7 cellular contexts compared by ENCODE assay signal in the genomic region with DNA sequence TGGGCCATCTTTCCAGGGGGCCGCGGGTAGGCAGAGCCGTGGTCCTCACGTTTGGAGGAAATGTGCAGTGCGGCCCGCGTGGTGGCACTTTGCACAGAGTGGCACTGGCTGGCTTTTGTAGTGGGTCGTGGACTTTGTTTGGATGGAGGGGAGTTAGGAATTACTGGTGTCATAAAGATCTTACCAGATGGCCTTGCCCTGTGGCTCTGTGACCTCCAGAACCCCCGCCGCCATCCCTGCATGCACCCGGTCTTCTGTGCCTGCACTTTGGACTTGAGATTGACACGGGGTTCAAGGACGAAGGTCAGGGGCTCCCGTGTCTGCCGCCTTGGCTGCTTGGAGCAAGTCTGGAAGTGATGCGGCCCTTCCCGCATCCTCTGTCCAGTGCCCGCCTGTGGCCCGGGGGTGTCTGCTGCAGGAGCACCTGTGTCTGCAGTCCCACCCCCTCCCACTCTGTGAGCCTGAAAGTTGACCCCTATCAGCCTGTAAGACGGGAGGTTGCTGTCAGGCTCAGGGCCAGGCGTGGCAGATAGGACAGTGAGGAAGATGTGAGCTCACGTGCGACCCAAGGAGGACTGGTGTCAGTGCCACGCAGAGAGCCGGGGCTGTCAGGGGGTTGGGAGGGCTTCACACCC. TPM values are rescaled to one million over a fixed set of nuclear protein-coding genes. Genes with fewer than 3 reads are reported as not detected.
DNase-seq lines count a peak whose midpoint lies in the region; ATAC-seq and TF ChIP-seq lines count a peak whose summit lies in the region.

No MANE protein-coding gene starts in this region.

- H3K4me1 ChIP-seq in left lung: peaks cover 38 to 59% of the 10 kb centered on the region in 2 donors

- H3K27ac ChIP-seq in left lung: peak overlapping the region; percentile 67 to 78

- DNase-seq in HFF-Myc (ENCODE audit: extremely low read depth, low read depth): no peak
- no peak for DNase-seq in astrocyte of the cerebellum (ENCODE audit: low read depth)
- DNase-seq in left lung: peak in 1 of 2 donors; percentile 73
- no peak for DNase-seq in stimulated activated naive CD8-positive, alpha-beta T cell treated with anti-CD3 and anti-CD28 coated beads, Interleukin-15, amount 100 ng/mL, for 72 hours
- DNase-seq in LoVo (ENCODE audit: low spot score): no peak
- no peak for DNase-seq in COR-L47 (lab: John Stamatoyannopoulos, UW)
- no peak for DNase-seq in SKM-1 (lab: John Stamatoyannopoulos, UW; ENCODE audit: unreplicated experiment)

- H3K36me3 ChIP-seq in left lung: no peaks in the 10 kb centered on the region

- H3K9me3 ChIP-seq in left lung: no peaks in the 10 kb centered on the region

- intact Hi-C loops in left lung (cut with DNase I): no loop called here

- H3K27me3 ChIP-seq in left lung: peaks cover 0 to 48% of the 10 kb centered on the region in 2 donors

- peaks cover 47% of the 10 kb centered on the region for H3K4me1 Mint-ChIP-seq in stimulated activated naive CD8-positive, alpha-beta T cell treated with anti-CD3 and anti-CD28 coated beads, Interleukin-15, amount 100 ng/mL, for 72 hours

- H3K4me3 ChIP-seq in HFF-Myc (replicated peaks; ENCODE audit: low read depth, low read length) (peak overlapping the region; percentile 85), astrocyte of the cerebellum (ENCODE audit: low read depth, low read length) (peak overlapping the region; percentile 89), left lung (peak overlapping the region; percentile 70 to 96)

- no peaks in the 10 kb centered on the region for H3K9me3 Mint-ChIP-seq in stimulated activated naive CD8-positive, alpha-beta T cell treated with anti-CD3 and anti-CD28 coated beads, Interleukin-15, amount 100 ng/mL, for 72 hours

- peak overlapping the region; percentile 82 to 87 for H3K4me3 Mint-ChIP-seq in stimulated activated naive CD8-positive, alpha-beta T cell treated with anti-CD3 and anti-CD28 coated beads, Interleukin-15, amount 100 ng/mL, for 72 hours

- no peak overlapping the region for H3K27ac Mint-ChIP-seq in stimulated activated naive CD8-positive, alpha-beta T cell treated with anti-CD3 and anti-CD28 coated beads, Interleukin-15, amount 100 ng/mL, for 72 hours

- ATAC-seq in left lung: no peak
- no peak for ATAC-seq in stimulated activated naive CD8-positive, alpha-beta T cell treated with anti-CD3 and anti-CD28 coated beads, Interleukin-15, amount 100 ng/mL, for 72 hours

- no peak for TF ChIP-seq CTCF in HFF-Myc (IDR thresholded peaks at IDR 0.05; ENCODE audit: low read depth, low read length, missing control alignments)
- TF ChIP-seq CTCF in astrocyte of the cerebellum (IDR thresholded peaks at IDR 0.05; ENCODE audit: low read depth, low read length, missing control alignments): no peak
- no peak for TF ChIP-seq CTCF in left lung (IDR thresholded peaks at IDR 0.05)

- peaks cover 31% of the 10 kb centered on the region for H3K27me3 Mint-ChIP-seq in stimulated activated naive CD8-positive, alpha-beta T cell treated with anti-CD3 and anti-CD28 coated beads, Interleukin-15, amount 100 ng/mL, for 72 hours

- in situ Hi-C loops in astrocyte of the cerebellum (cut with HindIII; ENCODE audit: low sequenced_read_pairs): no loop called here

RNA-seq across cellular contexts. Expression of a gene that starts 2.2 kb away (rescaled TPM):
- 10 to 100 TPM; 57.2 to 59.9 TPM for total RNA-seq in left lung

RNA-seq across cellular contexts. Expression of a gene that starts 34.1 kb away (rescaled TPM):
- total RNA-seq in left lung: 100 to 1,000 TPM; 335 to 409 TPM

RNA-seq across cellular contexts. Expression of a gene that starts 39.4 kb away (rescaled TPM):
- total RNA-seq in left lung: 10 to 100 TPM; 17.6 to 35.9 TPM
